1 cellular context compared by ENCODE assay signal in the genomic region with DNA sequence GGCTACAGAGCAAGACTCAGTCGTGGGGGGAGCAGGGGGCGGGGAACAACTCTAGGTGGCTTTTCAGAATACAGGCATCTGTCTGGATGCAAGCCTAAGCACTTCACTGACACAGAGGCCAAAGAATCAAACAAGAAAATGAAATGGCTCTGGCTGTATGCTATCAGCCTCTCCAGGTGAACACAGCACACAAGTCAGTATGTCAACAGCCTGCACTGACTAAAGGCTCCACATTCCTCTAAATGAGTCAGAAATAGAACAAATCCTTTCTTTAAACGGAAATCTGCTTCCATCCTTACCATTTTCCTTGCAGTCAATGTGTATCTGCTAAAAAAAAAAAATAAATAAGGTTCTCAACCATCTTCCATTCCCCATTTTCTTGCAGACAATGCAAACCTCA.
TF ChIP-seq lines count a peak whose summit lies in the region.

No MANE protein-coding gene starts in this region.

TF ChIP-seq in WTC11, 78 proteins besides CTCF, POLR2A, EP300 and RAD21 (continued from another document):
- TF ChIP-seq, protein P1, sequence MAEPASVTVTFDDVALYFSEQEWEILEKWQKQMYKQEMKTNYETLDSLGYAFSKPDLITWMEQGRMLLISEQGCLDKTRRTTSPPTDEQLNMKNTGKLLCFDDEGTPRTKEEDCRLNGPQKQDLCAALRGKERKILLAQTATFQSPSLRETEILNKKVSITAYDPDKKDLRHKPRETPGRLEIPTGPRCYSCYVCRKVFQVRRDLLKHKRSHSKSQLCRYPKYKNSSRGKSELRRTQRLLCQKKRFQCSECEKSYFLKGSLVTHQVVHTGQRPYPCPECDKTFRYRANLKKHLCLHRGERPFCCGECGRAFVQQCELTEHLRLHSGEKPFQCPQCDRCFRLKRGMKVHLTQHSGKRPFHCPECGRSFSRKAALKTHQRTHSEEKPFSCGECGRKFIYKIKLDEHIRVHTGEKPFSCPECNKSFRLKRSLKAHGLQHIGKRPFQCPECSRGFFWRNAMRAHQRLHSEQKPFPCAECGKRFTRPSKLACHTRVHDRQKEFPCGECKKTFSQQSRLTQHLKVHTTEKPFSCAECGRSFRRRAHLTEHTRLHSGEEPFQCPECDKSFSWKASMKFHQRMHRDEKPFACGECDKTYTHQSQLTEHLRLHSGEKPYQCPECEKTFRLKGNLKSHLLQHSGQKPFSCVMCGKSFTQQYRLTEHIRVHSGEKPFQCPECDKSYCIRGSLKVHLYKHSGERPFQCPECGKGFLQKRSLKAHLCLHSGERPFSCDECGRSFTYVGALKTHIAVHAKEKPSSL (CRISPR knock-in tag; conservative IDR thresholded peaks at IDR 0.05): no peak
- no peak for TF ChIP-seq ZNF416 (CRISPR knock-in tag; IDR thresholded peaks at IDR 0.05)
- TF ChIP-seq, protein P2, sequence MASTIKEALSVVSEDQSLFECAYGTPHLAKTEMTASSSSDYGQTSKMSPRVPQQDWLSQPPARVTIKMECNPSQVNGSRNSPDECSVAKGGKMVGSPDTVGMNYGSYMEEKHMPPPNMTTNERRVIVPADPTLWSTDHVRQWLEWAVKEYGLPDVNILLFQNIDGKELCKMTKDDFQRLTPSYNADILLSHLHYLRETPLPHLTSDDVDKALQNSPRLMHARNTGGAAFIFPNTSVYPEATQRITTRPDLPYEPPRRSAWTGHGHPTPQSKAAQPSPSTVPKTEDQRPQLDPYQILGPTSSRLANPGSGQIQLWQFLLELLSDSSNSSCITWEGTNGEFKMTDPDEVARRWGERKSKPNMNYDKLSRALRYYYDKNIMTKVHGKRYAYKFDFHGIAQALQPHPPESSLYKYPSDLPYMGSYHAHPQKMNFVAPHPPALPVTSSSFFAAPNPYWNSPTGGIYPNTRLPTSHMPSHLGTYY (CRISPR knock-in tag; IDR thresholded peaks at IDR 0.05): no peak
- TF ChIP-seq RELA (CRISPR knock-in tag; IDR thresholded peaks at IDR 0.05; ENCODE audit: borderline replicate concordance): no peak
- TF ChIP-seq FOXP1 (CRISPR knock-in tag; IDR thresholded peaks at IDR 0.05; ENCODE audit: borderline replicate concordance): no peak
- TF ChIP-seq, protein P3, sequence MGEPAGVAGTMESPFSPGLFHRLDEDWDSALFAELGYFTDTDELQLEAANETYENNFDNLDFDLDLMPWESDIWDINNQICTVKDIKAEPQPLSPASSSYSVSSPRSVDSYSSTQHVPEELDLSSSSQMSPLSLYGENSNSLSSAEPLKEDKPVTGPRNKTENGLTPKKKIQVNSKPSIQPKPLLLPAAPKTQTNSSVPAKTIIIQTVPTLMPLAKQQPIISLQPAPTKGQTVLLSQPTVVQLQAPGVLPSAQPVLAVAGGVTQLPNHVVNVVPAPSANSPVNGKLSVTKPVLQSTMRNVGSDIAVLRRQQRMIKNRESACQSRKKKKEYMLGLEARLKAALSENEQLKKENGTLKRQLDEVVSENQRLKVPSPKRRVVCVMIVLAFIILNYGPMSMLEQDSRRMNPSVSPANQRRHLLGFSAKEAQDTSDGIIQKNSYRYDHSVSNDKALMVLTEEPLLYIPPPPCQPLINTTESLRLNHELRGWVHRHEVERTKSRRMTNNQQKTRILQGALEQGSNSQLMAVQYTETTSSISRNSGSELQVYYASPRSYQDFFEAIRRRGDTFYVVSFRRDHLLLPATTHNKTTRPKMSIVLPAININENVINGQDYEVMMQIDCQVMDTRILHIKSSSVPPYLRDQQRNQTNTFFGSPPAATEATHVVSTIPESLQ (CRISPR knock-in tag; IDR thresholded peaks at IDR 0.05): no peak
- TF ChIP-seq, protein P4, sequence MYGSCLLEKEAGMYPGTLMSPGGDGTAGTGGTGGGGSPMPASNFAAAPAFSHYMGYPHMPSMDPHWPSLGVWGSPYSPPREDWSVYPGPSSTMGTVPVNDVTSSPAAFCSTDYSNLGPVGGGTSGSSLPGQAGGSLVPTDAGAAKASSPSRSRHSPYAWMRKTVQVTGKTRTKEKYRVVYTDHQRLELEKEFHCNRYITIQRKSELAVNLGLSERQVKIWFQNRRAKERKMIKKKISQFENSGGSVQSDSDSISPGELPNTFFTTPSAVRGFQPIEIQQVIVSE (CRISPR knock-in tag; IDR thresholded peaks at IDR 0.05; ENCODE audit: borderline replicate concordance): no peak
- TF ChIP-seq FOXK1 (CRISPR knock-in tag; IDR thresholded peaks at IDR 0.05): no peak
- TF ChIP-seq, protein P5, sequence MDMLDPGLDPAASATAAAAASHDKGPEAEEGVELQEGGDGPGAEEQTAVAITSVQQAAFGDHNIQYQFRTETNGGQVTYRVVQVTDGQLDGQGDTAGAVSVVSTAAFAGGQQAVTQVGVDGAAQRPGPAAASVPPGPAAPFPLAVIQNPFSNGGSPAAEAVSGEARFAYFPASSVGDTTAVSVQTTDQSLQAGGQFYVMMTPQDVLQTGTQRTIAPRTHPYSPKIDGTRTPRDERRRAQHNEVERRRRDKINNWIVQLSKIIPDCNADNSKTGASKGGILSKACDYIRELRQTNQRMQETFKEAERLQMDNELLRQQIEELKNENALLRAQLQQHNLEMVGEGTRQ (CRISPR knock-in tag; IDR thresholded peaks at IDR 0.05): no peak
- TF ChIP-seq NR1H2 (CRISPR knock-in tag; IDR thresholded peaks at IDR 0.05): no peak
